ENCODE assay signal across 10 cellular contexts in the genomic region with DNA sequence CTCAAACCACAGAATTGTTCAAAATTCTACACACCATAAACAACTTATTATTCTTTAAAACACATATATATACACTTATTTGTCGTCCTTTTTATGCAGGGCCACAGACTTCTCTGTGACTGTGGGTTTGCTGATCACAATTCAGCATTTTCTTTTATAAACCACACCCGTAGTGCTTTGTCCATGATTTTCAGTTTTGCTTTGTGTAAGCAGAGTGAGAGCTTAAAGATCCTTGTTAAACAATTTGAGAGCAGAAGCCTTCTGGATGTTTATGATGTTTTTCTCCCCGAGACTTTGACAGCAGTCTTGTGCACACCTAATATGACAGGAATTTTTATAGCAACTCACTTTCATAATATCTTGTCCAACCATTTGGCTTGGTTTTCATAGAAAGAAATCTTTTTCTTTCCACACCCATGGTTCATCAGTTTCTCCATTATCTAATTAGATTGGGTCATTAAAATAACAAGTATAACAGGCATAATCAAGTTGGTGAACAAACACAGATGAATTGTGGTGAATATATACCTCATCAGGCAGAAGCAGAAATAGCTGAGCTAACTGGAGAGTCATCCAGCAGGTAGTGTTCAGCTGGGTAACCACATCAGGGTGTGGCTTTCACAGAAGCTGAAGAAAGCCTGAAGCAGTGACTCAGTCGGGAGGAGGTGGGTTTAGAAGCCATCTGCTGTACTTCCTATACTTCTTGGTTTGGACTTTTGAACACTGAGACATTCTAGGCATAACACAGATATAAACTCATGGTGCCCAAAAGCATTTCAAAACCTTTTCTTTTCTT. TPM values are rescaled to one million over a fixed set of nuclear protein-coding genes. Genes with fewer than 3 reads are reported as not detected.
DNase-seq lines count a peak whose midpoint lies in the region; ATAC-seq and TF ChIP-seq lines count a peak whose summit lies in the region.
"Had no signal": no experiment of that assay in that cellular context is flagged by ENCODE, and none has a peak within 500 bp of the region (broad histone marks: within the 10 kb centered on the region; RNA-seq: fewer than 3 reads in every experiment).

No MANE protein-coding gene starts in this region.

- TF ChIP-seq CTCF in uterus (IDR thresholded peaks at IDR 0.05) (no peak), prostate gland (IDR thresholded peaks at IDR 0.05) (no peak)

- peak; percentile 40 for DNase-seq in effector CD4-positive, alpha-beta T cell
- peak; percentile 35 to 38 for DNase-seq in stimulated activated CD8-positive, alpha-beta memory T cell treated with anti-CD3 and anti-CD28 coated beads, Interleukin-2, amount 100 ng/mL, for 1 hour (ENCODE audit: low read depth in 2 of 2)
- DNase-seq in AG08395 (ENCODE audit: low spot score) = no peak
- DNase-seq in uterus = no peak
- no peak for DNase-seq in NCI-H1436 treated with DMSO at 0.1 percent for 48 hours (lab: John Stamatoyannopoulos, UW)
- DNase-seq in prostate gland (ENCODE audit: low spot score) = no peak

- H3K36me3 ChIP-seq in uterus (no peaks in the 10 kb centered on the region), prostate gland (no peaks in the 10 kb centered on the region)

- no peak overlapping the region for H3K27ac ChIP-seq in uterus
- no peak overlapping the region for H3K27ac ChIP-seq in prostate gland
- H3K27ac ChIP-seq: neutrophil had no signal

- intact Hi-C loops in uterus (cut with DNase I; ENCODE audit: low total_unique reads) = no loop called here
- intact Hi-C loops in prostate gland (cut with DNase I) = no loop called here

- H3K9me3 ChIP-seq in uterus (no peaks in the 10 kb centered on the region), prostate gland (no peaks in the 10 kb centered on the region)
- H3K9me3 ChIP-seq: neutrophil had no signal

- TF ChIP-seq POLR2A in uterus (IDR thresholded peaks at IDR 0.05) (no peak), prostate gland (IDR thresholded peaks at IDR 0.05) (no peak)

- no peaks in the 10 kb centered on the region for H3K27me3 ChIP-seq in uterus
- no peaks in the 10 kb centered on the region for H3K27me3 ChIP-seq in prostate gland (replicated peaks; ENCODE audit: insufficient read depth)
- H3K27me3 ChIP-seq: neutrophil had no signal

- no peak overlapping the region for H3K4me3 ChIP-seq in uterus
- H3K4me3 ChIP-seq in prostate gland = no peak overlapping the region

- peak; percentile 55 for ATAC-seq in HG03060 (IDR thresholded peaks at IDR 0.05; ENCODE audit: low read depth, unreplicated experiment)
- peak; percentile 100 for ATAC-seq in activated CD4-positive, CD25-positive, alpha-beta regulatory T cell treated with anti-CD3 and anti-CD28 coated beads, Interleukin-2, amount 50 U/mL, for 24 hours
- ATAC-seq: Panc1 had no signal

- H3K4me1 ChIP-seq in uterus = peaks cover 0 to 3% of the 10 kb centered on the region in 2 donors
- H3K4me1 ChIP-seq in prostate gland (replicated peaks) = no peaks in the 10 kb centered on the region

- WGBS in prostate gland = 48% methylated on average over 4 of the region's 4 CpGs

RNA-seq across cellular contexts. Expression of a gene that starts 57.1 kb away (rescaled TPM):
- 10 to 100 TPM; 39.1 to 73.8 (median 50.6) TPM for total RNA-seq in uterus
- 10 to 100 TPM; 72.5 to 95.8 TPM for total RNA-seq in prostate gland

Comparison
In these comparisons a context has a peak if more than half of its experiments do, and no peak if none do; other contexts are left out.
1. DNase-seq: peak in effector CD4-positive, alpha-beta T cell (single experiment) and stimulated activated CD8-positive, alpha-beta memory T cell treated with anti-CD3 and anti-CD28 coated beads, Interleukin-2, amount 100 ng/mL, for 1 hour (2 of 2); none in AG08395 (single experiment), uterus (0 of 2), NCI-H1436 treated with DMSO at 0.1 percent for 48 hours (single experiment) and prostate gland (single experiment).